ENCODE assay signal across 16 cellular contexts in genomic region chr10:27383595-27384542, GRCh38.
DNase-seq lines count a peak whose midpoint lies in the region; ATAC-seq and TF ChIP-seq lines count a peak whose summit lies in the region.
"Had no signal": no experiment of that assay in that cellular context is flagged by ENCODE, and none has a peak within 500 bp of the region (broad histone marks: within the 10 kb centered on the region; RNA-seq: fewer than 3 reads in every experiment).

No MANE protein-coding gene starts in this region.

- TF ChIP-seq CTCF in transverse colon (IDR thresholded peaks at IDR 0.05), result no peak

- ATAC-seq in GM21515 (IDR thresholded peaks at IDR 0.05; ENCODE audit: unreplicated experiment) (no peak), GM18870 (IDR thresholded peaks at IDR 0.05; ENCODE audit: unreplicated experiment) (no peak)

- H3K36me3 ChIP-seq in transverse colon, result no peaks in the 10 kb centered on the region
- H3K36me3 ChIP-seq: left ventricle myocardium inferior had no signal

- intact Hi-C loops in transverse colon (cut with DNase I; ENCODE audit: low total_unique reads), result no loop called here

- no peak for TF ChIP-seq EP300 in transverse colon (IDR thresholded peaks at IDR 0.05; ENCODE audit: low read depth)

- no peak overlapping the region for H3K4me3 ChIP-seq in transverse colon
- H3K4me3 ChIP-seq: left ventricle myocardium inferior, SK-N-MC had no signal

- H3K9me3 ChIP-seq in transverse colon, result no peaks in the 10 kb centered on the region

- DNase-seq in SIG-M5 treated with dmso at 0.1 percent for 504 hours (lab: John Stamatoyannopoulos, UW; ENCODE audit: unreplicated experiment) (peak; percentile 34), SIG-M5 (lab: John Stamatoyannopoulos, UW) (no peak), NCI-H774 (lab: John Stamatoyannopoulos, UW) (peak; percentile 17), dermis blood vessel endothelial cell (peak; percentile 17), HuH-7.5 (ENCODE audit: low spot score) (no peak), transverse colon (no peak)
- DNase-seq: activated CD4-positive, CD25-positive, alpha-beta regulatory T cell; amniotic stem cell; DND-41; effector CD8-positive, alpha-beta T cell; KBM-7; left ventricle myocardium inferior; NCI-H2227 treated with DMSO at 0.1 percent for 48 hours had no signal

- 58 to 61% methylated on average over 5 of the region's 5 CpGs for WGBS in transverse colon (ENCODE audit: low coverage in 1 of 2), 2 donors

- no peaks in the 10 kb centered on the region for H3K4me1 ChIP-seq in transverse colon
- H3K4me1 ChIP-seq: left ventricle myocardium inferior had no signal

- no peak for TF ChIP-seq POLR2A in transverse colon (IDR thresholded peaks at IDR 0.05)

- in situ Hi-C loops in transverse colon (cut with MboI; ENCODE audit: low pct_ligation_motif_present in 1 of 4, low pct_unique_long_range_greater_than_20kb in 1 of 4, low sequenced_read_pairs in 3 of 4), result no loop called here

- no peaks in the 10 kb centered on the region for H3K27me3 ChIP-seq in transverse colon

- no peak overlapping the region for H3K27ac ChIP-seq in transverse colon
- H3K27ac ChIP-seq: left ventricle myocardium inferior, SK-N-MC had no signal

Comparison
In these comparisons a context has a peak if more than half of its experiments do, and no peak if none do; other contexts are left out.
1. DNase-seq: peak in SIG-M5 treated with dmso at 0.1 percent for 504 hours (single experiment), NCI-H774 (single experiment) and dermis blood vessel endothelial cell (single experiment); none in SIG-M5 (single experiment), HuH-7.5 (single experiment) and transverse colon (single experiment).